In genomic region chr1:244860914-244861610, GRCh38 we compare ENCODE assay signal across 1 cellular context.
TF ChIP-seq lines count a peak whose summit lies in the region.

No MANE protein-coding gene starts in this region.

TF ChIP-seq in HepG2, 621 proteins besides CTCF, POLR2A, EP300 and RAD21 (continued from another document):
- TF ChIP-seq ATF6 (CRISPR knock-in tag; conservative IDR thresholded peaks at IDR 0.05) (no peak), FOXP1 (IDR thresholded peaks at IDR 0.05) (no peak), FOXP1 (CRISPR knock-in tag; IDR thresholded peaks at IDR 0.05) (no peak), STAT5B (CRISPR knock-in tag; IDR thresholded peaks at IDR 0.05) (no peak), MAX (IDR thresholded peaks at IDR 0.05) (no peak), KMT2A (CRISPR knock-in tag; IDR thresholded peaks at IDR 0.05) (no peak), ZC3H4 (CRISPR knock-in tag; IDR thresholded peaks at IDR 0.05; ENCODE audit: borderline replicate concordance) (no peak), TEAD2 (CRISPR knock-in tag; IDR thresholded peaks at IDR 0.05) (no peak), TCF7L2 (IDR thresholded peaks at IDR 0.05; ENCODE audit: low read depth, low read length) (no peak), ZNF839 (CRISPR knock-in tag; IDR thresholded peaks at IDR 0.05; ENCODE audit: borderline replicate concordance) (no peak), ZNF354B (CRISPR knock-in tag; IDR thresholded peaks at IDR 0.05) (no peak), ZNF33A (CRISPR knock-in tag; IDR thresholded peaks at IDR 0.05; ENCODE audit: borderline replicate concordance) (no peak), TAF1 (CRISPR knock-in tag; IDR thresholded peaks at IDR 0.05) (no peak), AGO2 (optimal IDR thresholded peaks at IDR 0.05; ENCODE audit: low read depth, low read length) (no peak), ZNF850 (CRISPR knock-in tag; conservative IDR thresholded peaks at IDR 0.05) (no peak), SOX6 (IDR thresholded peaks at IDR 0.05) (no peak), SOX6 (CRISPR knock-in tag; IDR thresholded peaks at IDR 0.05) (no peak), ZNF256 (CRISPR knock-in tag; conservative IDR thresholded peaks at IDR 0.05) (no peak), ZFP62 (CRISPR knock-in tag; IDR thresholded peaks at IDR 0.05) (no peak)
- TF ChIP-seq, protein P1, sequence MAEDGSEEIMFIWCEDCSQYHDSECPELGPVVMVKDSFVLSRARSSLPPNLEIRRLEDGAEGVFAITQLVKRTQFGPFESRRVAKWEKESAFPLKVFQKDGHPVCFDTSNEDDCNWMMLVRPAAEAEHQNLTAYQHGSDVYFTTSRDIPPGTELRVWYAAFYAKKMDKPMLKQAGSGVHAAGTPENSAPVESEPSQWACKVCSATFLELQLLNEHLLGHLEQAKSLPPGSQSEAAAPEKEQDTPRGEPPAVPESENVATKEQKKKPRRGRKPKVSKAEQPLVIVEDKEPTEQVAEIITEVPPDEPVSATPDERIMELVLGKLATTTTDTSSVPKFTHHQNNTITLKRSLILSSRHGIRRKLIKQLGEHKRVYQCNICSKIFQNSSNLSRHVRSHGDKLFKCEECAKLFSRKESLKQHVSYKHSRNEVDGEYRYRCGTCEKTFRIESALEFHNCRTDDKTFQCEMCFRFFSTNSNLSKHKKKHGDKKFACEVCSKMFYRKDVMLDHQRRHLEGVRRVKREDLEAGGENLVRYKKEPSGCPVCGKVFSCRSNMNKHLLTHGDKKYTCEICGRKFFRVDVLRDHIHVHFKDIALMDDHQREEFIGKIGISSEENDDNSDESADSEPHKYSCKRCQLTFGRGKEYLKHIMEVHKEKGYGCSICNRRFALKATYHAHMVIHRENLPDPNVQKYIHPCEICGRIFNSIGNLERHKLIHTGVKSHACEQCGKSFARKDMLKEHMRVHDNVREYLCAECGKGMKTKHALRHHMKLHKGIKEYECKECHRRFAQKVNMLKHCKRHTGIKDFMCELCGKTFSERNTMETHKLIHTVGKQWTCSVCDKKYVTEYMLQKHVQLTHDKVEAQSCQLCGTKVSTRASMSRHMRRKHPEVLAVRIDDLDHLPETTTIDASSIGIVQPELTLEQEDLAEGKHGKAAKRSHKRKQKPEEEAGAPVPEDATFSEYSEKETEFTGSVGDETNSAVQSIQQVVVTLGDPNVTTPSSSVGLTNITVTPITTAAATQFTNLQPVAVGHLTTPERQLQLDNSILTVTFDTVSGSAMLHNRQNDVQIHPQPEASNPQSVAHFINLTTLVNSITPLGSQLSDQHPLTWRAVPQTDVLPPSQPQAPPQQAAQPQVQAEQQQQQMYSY (CRISPR knock-in tag; IDR thresholded peaks at IDR 0.05): no peak
